ENCODE assay signal across 8 cellular contexts in genomic region chr9:95511232-95511951, GRCh38. TPM values are rescaled to one million over a fixed set of nuclear protein-coding genes. Genes with fewer than 3 reads are reported as not detected.
A peak's percentile ranks its signal among the peaks of the same experiment; 100 is the strongest.
DNase-seq lines count a peak whose midpoint lies in the region; ATAC-seq and TF ChIP-seq lines count a peak whose summit lies in the region.

No MANE protein-coding gene starts in this region.

- DNase-seq in Daoy (ENCODE audit: low read depth) (peak; percentile 87), LNCaP clone FGC (ENCODE audit: low read depth) (peak; percentile 45), SKM-1 treated with dmso at 0.1 percent for 144 hours (lab: John Stamatoyannopoulos, UW; ENCODE audit: unreplicated experiment) (peak; percentile 56), breast epithelium (ENCODE audit: low spot score in 2 of 2) (peak in 1 of 2 donors; percentile 54), kidney glomerular epithelial cell (lab: John Stamatoyannopoulos, UW) (peak; percentile 54)
- DNase-seq in stimulated activated CD4-positive, alpha-beta T cell treated with anti-CD3 and anti-CD28 coated beads, Interleukin-4, amount 100 ng/mL, for 1 hour: peak; percentile 52

- ATAC-seq in HG03025 (IDR thresholded peaks at IDR 0.05; ENCODE audit: low FRiP score, unreplicated experiment) (no peak), GM21367 (IDR thresholded peaks at IDR 0.05; ENCODE audit: unreplicated experiment) (no peak)

- TF ChIP-seq CTCF in LNCaP clone FGC (IDR thresholded peaks at IDR 0.05; ENCODE audit: control insufficient read depth, extremely low read depth, insufficient read depth) (no peak), breast epithelium (IDR thresholded peaks at IDR 0.05) (no peak)

- peaks cover 0 to 4% of the 10 kb centered on the region in 2 donors for H3K4me1 ChIP-seq in breast epithelium

- TF ChIP-seq POLR2A in breast epithelium (IDR thresholded peaks at IDR 0.05): no peak

- H3K36me3 ChIP-seq in breast epithelium: no peaks in the 10 kb centered on the region

- peak overlapping the region; percentile 82 to 94 for H3K27ac ChIP-seq in breast epithelium

- H3K4me3 ChIP-seq in LNCaP clone FGC (ENCODE audit: low read depth, low read length): peak overlapping the region; percentile 63
- peak overlapping the region; percentile 71 to 83 (median 75) for H3K4me3 ChIP-seq in breast epithelium

- H3K9me3 ChIP-seq in breast epithelium: no peaks in the 10 kb centered on the region

- intact Hi-C loops in breast epithelium (cut with DNase I; ENCODE audit: low total_unique reads): no loop called here

- H3K27me3 ChIP-seq in breast epithelium: no peaks in the 10 kb centered on the region

RNA-seq across cellular contexts. Expression of gene PTCH1, which starts 5.4 kb away (rescaled TPM):
- total RNA-seq in Daoy (2014; rRNA removed; shearing (Covaris generic)): 4.3 and 6.8 TPM in 2 replicates
- total RNA-seq in breast epithelium: 1 to 10 TPM; 6.6 to 9.9 (median 6.6) TPM
